ENCODE assay signal across 8 cellular contexts in genomic region chr17:79065105-79065670, GRCh38. TPM values are rescaled to one million over a fixed set of nuclear protein-coding genes. Genes with fewer than 3 reads are reported as not detected.
DNase-seq lines count a peak whose midpoint lies in the region; ATAC-seq and TF ChIP-seq lines count a peak whose summit lies in the region.

No MANE protein-coding gene starts in this region.

- H3K27me3 ChIP-seq in PC-9 (ENCODE audit: insufficient read depth, low read depth) (no peaks in the 10 kb centered on the region), hepatocyte (no peaks in the 10 kb centered on the region)

- TF ChIP-seq CTCF in PC-9 (conservative IDR thresholded peaks at IDR 0.05) (peak; percentile 58), hepatocyte (IDR thresholded peaks at IDR 0.05; ENCODE audit: poor library complexity) (peak; percentile 58)

- POLR2A ChIA-PET in PC-9 (lab: Charles Lee; ENCODE audit: unreplicated experiment), result no interaction called here

- H3K4me3 ChIP-seq in PC-9, result no peak overlapping the region
- no peak overlapping the region for H3K4me3 ChIP-seq in hepatocyte

- WGBS in hepatocyte (ENCODE audit: low lambda C conversion rate, missing lambda C conversion rate), result 46% methylated on average over 10 of the region's 10 CpGs

- no peak for ATAC-seq in GM18867 (IDR thresholded peaks at IDR 0.05; ENCODE audit: unreplicated experiment)

- peak overlapping the region; percentile 76 for H3K27ac Mint-ChIP-seq in activated naive CD4-positive, alpha-beta T cell treated with anti-CD3 and anti-CD28 coated beads, Interleukin-2, amount 50 U/mL, for 24 hours

- no peaks in the 10 kb centered on the region for H3K9me3 Mint-ChIP-seq in activated naive CD4-positive, alpha-beta T cell treated with anti-CD3 and anti-CD28 coated beads, Interleukin-2, amount 50 U/mL, for 24 hours

- H3K4me2 ChIP-seq in PC-9, result no peak overlapping the region
- no peak overlapping the region for H3K4me2 ChIP-seq in hepatocyte

- H4K20me1 ChIP-seq in PC-9 (ENCODE audit: insufficient read depth) (no peaks in the 10 kb centered on the region), hepatocyte (ENCODE audit: insufficient read depth, poor library complexity, severe bottlenecking) (no peaks in the 10 kb centered on the region)

- peaks cover 6% of the 10 kb centered on the region for H3K4me1 Mint-ChIP-seq in activated naive CD4-positive, alpha-beta T cell treated with anti-CD3 and anti-CD28 coated beads, Interleukin-2, amount 50 U/mL, for 24 hours

- H3K27me3 Mint-ChIP-seq in activated naive CD4-positive, alpha-beta T cell treated with anti-CD3 and anti-CD28 coated beads, Interleukin-2, amount 50 U/mL, for 24 hours, result no peaks in the 10 kb centered on the region

- H3K79me2 ChIP-seq in PC-9 (ENCODE audit: low read depth), result no peaks in the 10 kb centered on the region
- no peaks in the 10 kb centered on the region for H3K79me2 ChIP-seq in hepatocyte

- H3F3A ChIP-seq in PC-9 (ENCODE audit: insufficient read depth, low read depth), result no peaks in the 10 kb centered on the region

- H3K9me3 ChIP-seq in PC-9 (ENCODE audit: insufficient read depth, low read depth) (no peaks in the 10 kb centered on the region), hepatocyte (ENCODE audit: low read depth) (no peaks in the 10 kb centered on the region)

- H3K36me3 Mint-ChIP-seq in activated naive CD4-positive, alpha-beta T cell treated with anti-CD3 and anti-CD28 coated beads, Interleukin-2, amount 50 U/mL, for 24 hours, result no peaks in the 10 kb centered on the region

- H3K4me3 Mint-ChIP-seq in activated naive CD4-positive, alpha-beta T cell treated with anti-CD3 and anti-CD28 coated beads, Interleukin-2, amount 50 U/mL, for 24 hours, result peak overlapping the region; percentile 47

- H3K9me2 ChIP-seq in PC-9 (ENCODE audit: insufficient read depth) (no peaks in the 10 kb centered on the region), hepatocyte (replicated peaks; ENCODE audit: insufficient read depth) (no peaks in the 10 kb centered on the region)

- BruUV-seq in PC-9 (replicated peaks; lab: Mats Ljungman, UMichigan), result no TSS peak

- CTCF ChIA-PET in PC-9 (lab: Charles Lee), result interaction anchor here (0.8 kb wide), 1 partner anchor 9 kb away, joined by 7 read pairs; no protein-coding TSS in a partner anchor

- H2AFZ ChIP-seq in PC-9, result no peak overlapping the region
- no peak overlapping the region for H2AFZ ChIP-seq in hepatocyte

- DNase-seq in activated gamma-delta T cell treated with Interleukin-2 at 50 U/mL for 16 hours, result peak; percentile 53
- DNase-seq in activated gamma-delta T cell (lab: John Stamatoyannopoulos, UW), result no peak
- no peak for DNase-seq in PC-9
- DNase-seq in hepatocyte (ENCODE audit: low spot score), result peak; percentile 60
- DNase-seq in stimulated activated CD4-positive, alpha-beta T cell treated with anti-CD3 and anti-CD28 coated beads, Interleukin-2, amount 100 ng/mL, for 48 hours, result peak; percentile 53 to 64
- no peak for DNase-seq in epidermal melanocyte (ENCODE audit: insufficient read length, low spot score)

- H3K36me3 ChIP-seq in PC-9 (ENCODE audit: low read depth) (no peaks in the 10 kb centered on the region), hepatocyte (replicated peaks; ENCODE audit: insufficient read depth, low read depth) (no peaks in the 10 kb centered on the region)

- intact Hi-C loops in PC-9 (cut with micrococcal nuclease; ENCODE audit: unreplicated experiment), result no loop called here

- no peak overlapping the region for H3K27ac ChIP-seq in PC-9
- no peak overlapping the region for H3K27ac ChIP-seq in hepatocyte

- no peaks in the 10 kb centered on the region for H3K4me1 ChIP-seq in PC-9 (replicated peaks; ENCODE audit: insufficient read depth)
- H3K4me1 ChIP-seq in hepatocyte (ENCODE audit: insufficient read depth), result no peaks in the 10 kb centered on the region

RNA-seq across cellular contexts. Expression of gene ENGASE, which starts 9.4 kb away (rescaled TPM):
- total RNA-seq in PC-9 (2021), result 15.7 and 19.5 TPM in 2 replicates
- total RNA-seq in hepatocyte, result 17.5 and 34.0 TPM in 2 replicates
- 24.4 and 46.2 TPM in 2 replicates for polyA plus RNA-seq in hepatocyte

RNA-seq across cellular contexts. Expression of gene C1QTNF1, which starts 41.2 kb away (rescaled TPM):
- total RNA-seq in PC-9 (2021) (3.4 and 3.9 TPM in 2 replicates), hepatocyte (9.5 and 12.8 TPM in 2 replicates)
- polyA plus RNA-seq in hepatocyte, result 13.3 and 14.7 TPM in 2 replicates

RNA-seq across cellular contexts. Expression of gene CANT1, which starts 55.6 kb away (rescaled TPM):
- 116 and 183 TPM in 2 replicates for total RNA-seq in PC-9 (2021)
- 32.8 and 36.1 TPM in 2 replicates for total RNA-seq in hepatocyte
- 33.0 and 34.1 TPM in 2 replicates for polyA plus RNA-seq in hepatocyte

Comparison
In these comparisons a context has a peak if more than half of its experiments do, and no peak if none do; other contexts are left out.
1. DNase-seq: peak in activated gamma-delta T cell treated with Interleukin-2 at 50 U/mL for 16 hours (single experiment), hepatocyte (single experiment) and stimulated activated CD4-positive, alpha-beta T cell treated with anti-CD3 and anti-CD28 coated beads, Interleukin-2, amount 100 ng/mL, for 48 hours (2 of 2); none in activated gamma-delta T cell (single experiment), PC-9 (0 of 2) and epidermal melanocyte (single experiment).